21 cellular contexts compared by ENCODE assay signal in genomic region chr13:44198826-44199225, GRCh38.
DNase-seq lines count a peak whose midpoint lies in the region; ATAC-seq and TF ChIP-seq lines count a peak whose summit lies in the region.
"Had no signal": no experiment of that assay in that cellular context is flagged by ENCODE, and none has a peak within 500 bp of the region (broad histone marks: within the 10 kb centered on the region; RNA-seq: fewer than 3 reads in every experiment).

No MANE protein-coding gene starts in this region.

- no peak for DNase-seq in Right ventricle myocardium inferior (ENCODE audit: missing footprints)
- DNase-seq in right atrium auricular region (ENCODE audit: low spot score) = no peak
- no peak for DNase-seq in RWPE1 (ENCODE audit: low spot score)
- no peak for DNase-seq in esophagus muscularis mucosa (ENCODE audit: extremely low spot score)
- no peak for DNase-seq in upper lobe of right lung
- no peak for DNase-seq in NCI-H748 (lab: John Stamatoyannopoulos, UW; ENCODE audit: unreplicated experiment)
- DNase-seq: activated CD4-positive, CD25-positive, alpha-beta regulatory T cell; activated CD8-positive, alpha-beta T cell treated with anti-CD3 and anti-CD28 coated beads for 36 hours; activated T-cell treated with anti-CD3 and anti-CD28 coated beads, Interleukin-2, amount 50 U/mL, for 1 hour; brain microvascular endothelial cell; HFFc6; KG1; NCI-H526 treated with DMSO at 0.1 percent for 48 hours; SJCRH30; stimulated activated CD8-positive, alpha-beta memory T cell treated with anti-CD3 and anti-CD28 coated beads, Interleukin-4, amount 100 ng/mL, for 48 hours; substantia nigra; T-helper 17 cell had no signal

- H3K9me3 ChIP-seq in right atrium auricular region (no peaks in the 10 kb centered on the region), esophagus muscularis mucosa (no peaks in the 10 kb centered on the region), upper lobe of right lung (no peaks in the 10 kb centered on the region)
- H3K9me3 ChIP-seq: BLaER1 treated with 17β-estradiol and CSF1 and Interleukin-3, amounts not matched to agents 10 nM and 100 nM; SJCRH30 had no signal

- POLR2A ChIA-PET in RWPE1 (lab: Yijun Ruan, JAX; ENCODE audit: low non-redundant PET) = no interaction called here

- H3K36me3 ChIP-seq in right atrium auricular region = no peaks in the 10 kb centered on the region
- no peaks in the 10 kb centered on the region for H3K36me3 ChIP-seq in esophagus muscularis mucosa
- no peaks in the 10 kb centered on the region for H3K36me3 ChIP-seq in upper lobe of right lung
- H3K36me3 ChIP-seq: BLaER1 treated with 17β-estradiol and CSF1 and Interleukin-3, amounts not matched to agents 10 nM and 100 nM; brain microvascular endothelial cell; neural progenitor cell; SJCRH30 had no signal

- H3K4me3 ChIP-seq in right atrium auricular region (no peak overlapping the region), esophagus muscularis mucosa (no peak overlapping the region), upper lobe of right lung (no peak overlapping the region)
- H3K4me3 ChIP-seq: BLaER1 treated with 17β-estradiol and CSF1 and Interleukin-3, amounts not matched to agents 10 nM and 100 nM; neural progenitor cell; SJCRH30 had no signal

- H3K27ac ChIP-seq in right atrium auricular region = no peak overlapping the region
- H3K27ac ChIP-seq in RWPE1 = peak overlapping the region; percentile 16; the same call in 1 of the 2 replicates
- peak overlapping the region; percentile 59 to 69 (median 62) for H3K27ac ChIP-seq in esophagus muscularis mucosa (replicated peaks in 1 of 4)
- H3K27ac ChIP-seq in upper lobe of right lung = peak overlapping the region; percentile 47
- H3K27ac ChIP-seq: BLaER1 treated with 17β-estradiol and CSF1 and Interleukin-3, amounts not matched to agents 10 nM and 100 nM; brain microvascular endothelial cell; neural progenitor cell; SJCRH30 had no signal

- WGBS in esophagus muscularis mucosa = 83% methylated on average over 3 of the region's 3 CpGs

- TF ChIP-seq EP300 in esophagus muscularis mucosa (IDR thresholded peaks at IDR 0.05) = no peak

- TF ChIP-seq CTCF in right atrium auricular region (IDR thresholded peaks at IDR 0.05) = no peak
- TF ChIP-seq CTCF in RWPE1 (conservative IDR thresholded peaks at IDR 0.05; ENCODE audit: low read depth) = no peak
- TF ChIP-seq CTCF in esophagus muscularis mucosa (IDR thresholded peaks at IDR 0.05) = no peak
- TF ChIP-seq CTCF in upper lobe of right lung (IDR thresholded peaks at IDR 0.05) = no peak

- ATAC-seq in Right ventricle myocardium inferior (peak; percentile 12), upper lobe of right lung (peak; percentile 10), GM18867 (IDR thresholded peaks at IDR 0.05; ENCODE audit: unreplicated experiment) (no peak), HG03460 (IDR thresholded peaks at IDR 0.05; ENCODE audit: unreplicated experiment) (no peak)

- intact Hi-C loops in Right ventricle myocardium inferior (cut with DNase I) = loop anchor here (1.0 to 5.0 kb wide), 5 partner anchors 91 to 292 kb away; no protein-coding TSS in a partner anchor
- intact Hi-C loops in esophagus muscularis mucosa (cut with DNase I) = loop anchor here (5.0 kb wide), 1 partner anchor 233 kb away; no protein-coding TSS in a partner anchor
- intact Hi-C loops in upper lobe of right lung (cut with DNase I) = no loop called here

- CTCF ChIA-PET in RWPE1 (lab: Yijun Ruan, JAX) = no interaction called here

- no peak for TF ChIP-seq POLR2A in esophagus muscularis mucosa (IDR thresholded peaks at IDR 0.05; ENCODE audit: low read depth)

- H3K27me3 ChIP-seq in right atrium auricular region (no peaks in the 10 kb centered on the region), esophagus muscularis mucosa (no peaks in the 10 kb centered on the region), upper lobe of right lung (no peaks in the 10 kb centered on the region)
- H3K27me3 ChIP-seq: BLaER1 treated with 17β-estradiol and CSF1 and Interleukin-3, amounts not matched to agents 10 nM and 100 nM; brain microvascular endothelial cell; neural progenitor cell; SJCRH30 had no signal

- H3K4me1 ChIP-seq in right atrium auricular region (peaks cover 0 to 21% of the 10 kb centered on the region in 2 donors), esophagus muscularis mucosa (peaks cover 20 to 37% (median 33%) of the 10 kb centered on the region in 4 donors), upper lobe of right lung (peaks cover 10% of the 10 kb centered on the region)
- H3K4me1 ChIP-seq: BLaER1 treated with 17β-estradiol and CSF1 and Interleukin-3, amounts not matched to agents 10 nM and 100 nM; neural progenitor cell; SJCRH30 had no signal

Comparison
In these comparisons a context has a peak if more than half of its experiments do, and no peak if none do; other contexts are left out.
1. ATAC-seq: peak in Right ventricle myocardium inferior (single experiment) and upper lobe of right lung (single experiment); none in GM18867 (single experiment) and HG03460 (single experiment).
2. H3K27ac ChIP-seq: peak in RWPE1 (single experiment), esophagus muscularis mucosa (4 of 4) and upper lobe of right lung (single experiment); none in right atrium auricular region (0 of 2).